ENCODE assay signal across 17 cellular contexts in the genomic region with DNA sequence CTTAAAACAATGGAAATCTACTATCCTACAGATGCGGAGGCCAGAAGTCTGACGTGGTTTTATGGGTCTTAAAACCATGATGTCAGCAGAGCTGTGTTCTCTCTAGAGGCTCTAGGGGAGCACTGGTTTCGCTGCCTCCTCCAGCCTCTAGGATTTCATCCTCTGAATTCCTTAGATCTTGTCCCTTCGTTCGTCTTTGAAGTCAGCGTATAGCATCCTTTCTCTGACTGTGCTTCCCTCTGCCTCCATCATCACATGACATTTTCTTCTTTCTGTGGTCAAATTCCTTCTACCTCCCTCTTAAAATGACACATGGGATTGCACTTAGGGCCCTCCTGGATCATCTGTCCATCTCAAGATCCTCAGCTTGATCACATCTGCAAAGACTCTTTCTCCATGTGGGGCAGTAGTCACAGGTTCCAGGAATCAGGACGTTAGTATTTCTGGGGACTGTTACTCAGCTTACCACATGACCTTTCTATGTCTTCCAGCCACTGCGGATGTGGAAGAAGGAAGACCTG. TPM values are rescaled to one million over a fixed set of nuclear protein-coding genes. Genes with fewer than 3 reads are reported as not detected.
DNase-seq lines count a peak whose midpoint lies in the region; ATAC-seq and TF ChIP-seq lines count a peak whose summit lies in the region.
"Had no signal": no experiment of that assay in that cellular context is flagged by ENCODE, and none has a peak within 500 bp of the region (broad histone marks: within the 10 kb centered on the region; RNA-seq: fewer than 3 reads in every experiment).

No MANE protein-coding gene starts in this region.

- peak overlapping the region in 1 of 2 donors; percentile 29 for H3K27ac Mint-ChIP-seq in natural killer cell treated with Interleukin-12 subunit alpha and Interleukin-12 subunit beta and Interleukin-15 and Interleukin-18, amount 100 ng/mL, for 72 hours
- no peak overlapping the region for H3K27ac Mint-ChIP-seq in natural killer cell
- H3K27ac Mint-ChIP-seq in T-helper 1 cell treated with Interleukin-12 subunit alpha and Interleukin-12 subunit beta and Interleukin-4 antibody, amounts not matched to agents 30 μg/mL and 1 μg/mL, for 36 hours, result peak overlapping the region; percentile 60
- peak overlapping the region; percentile 62 for H3K27ac Mint-ChIP-seq in activated T-helper 17 cell treated with anti-CD3 and anti-CD28 coated beads, Interleukin-2, amount 50 U/mL, for 72 hours
- no peak overlapping the region for H3K27ac Mint-ChIP-seq in stimulated activated effector memory CD8-positive, alpha-beta T cell treated with anti-CD3 and anti-CD28 coated beads, Interleukin-12 subunit alpha, Interleukin-12 subunit beta, amount 100 ng/mL, for 72 hours
- H3K27ac Mint-ChIP-seq in CD8-positive, alpha-beta memory T cell, result no peak overlapping the region

- H3K4me1 ChIP-seq in CD8-positive, alpha-beta memory T cell (ENCODE audit: insufficient read depth, low read length), result no peaks in the 10 kb centered on the region
- H3K4me1 ChIP-seq: Peyer's patch had no signal

- POLR2A ChIA-PET in CD8-positive, alpha-beta memory T cell (lab: Charles Lee), result no interaction called here

- H3K9me3 ChIP-seq in CD8-positive, alpha-beta memory T cell (ENCODE audit: low read length), result peaks cover under 1% of the 10 kb centered on the region
- H3K9me3 ChIP-seq: MG63, Peyer's patch had no signal

- H3K27me3 Mint-ChIP-seq in natural killer cell treated with Interleukin-12 subunit alpha and Interleukin-12 subunit beta and Interleukin-15 and Interleukin-18, amount 100 ng/mL, for 72 hours, result peaks cover 0 to 9% of the 10 kb centered on the region in 2 donors
- peaks cover 13 to 23% of the 10 kb centered on the region in 2 donors for H3K27me3 Mint-ChIP-seq in natural killer cell (ENCODE audit: low read depth in 2 of 2)
- peaks cover 18% of the 10 kb centered on the region for H3K27me3 Mint-ChIP-seq in T-helper 1 cell treated with Interleukin-12 subunit alpha and Interleukin-12 subunit beta and Interleukin-4 antibody, amounts not matched to agents 30 μg/mL and 1 μg/mL, for 36 hours (ENCODE audit: low read depth)
- H3K27me3 Mint-ChIP-seq in activated T-helper 17 cell treated with anti-CD3 and anti-CD28 coated beads, Interleukin-2, amount 50 U/mL, for 72 hours, result no peaks in the 10 kb centered on the region
- peaks cover 1 to 12% of the 10 kb centered on the region in 2 donors for H3K27me3 Mint-ChIP-seq in CD8-positive, alpha-beta memory T cell

- H3K27me3 ChIP-seq in CD8-positive, alpha-beta memory T cell (ENCODE audit: insufficient read depth, low read length, poor library complexity, severe bottlenecking), result peaks cover 3% of the 10 kb centered on the region
- H3K27me3 ChIP-seq: Peyer's patch had no signal

- DNase-seq in natural killer cell treated with Interleukin-12 subunit alpha and Interleukin-12 subunit beta and Interleukin-15 and Interleukin-18, amount 100 ng/mL, for 72 hours (ENCODE audit: low spot score), result no peak
- no peak for DNase-seq in natural killer cell
- DNase-seq in stimulated activated effector memory CD8-positive, alpha-beta T cell treated with anti-CD3 and anti-CD28 coated beads, Interleukin-12 subunit alpha, Interleukin-12 subunit beta, amount 100 ng/mL, for 72 hours (ENCODE audit: low spot score in 2 of 2), result peak in 1 of 2 donors; percentile 37
- no peak for DNase-seq in CD8-positive, alpha-beta memory T cell
- DNase-seq: ACHN, C1 segment of cervical spinal cord, DMS79, IMR-90, Karpas-422, MG63, NCI-H1105 treated with DMSO at 0.1 percent for 48 hours, NCI-H1694, Peyer's patch had no signal

- no peak for TF ChIP-seq CTCF in natural killer cell (IDR thresholded peaks at IDR 0.05)

- H3K27ac ChIP-seq in CD8-positive, alpha-beta memory T cell (ENCODE audit: low read depth, low read length), result no peak overlapping the region
- H3K27ac ChIP-seq: HL-60, Peyer's patch had no signal

- H3K4me3 ChIP-seq in CD8-positive, alpha-beta memory T cell (ENCODE audit: low read length), result no peak overlapping the region
- H3K4me3 ChIP-seq: MG63, Peyer's patch had no signal

- intact Hi-C loops in natural killer cell (cut with micrococcal nuclease), result no loop called here

- CTCF ChIA-PET in CD8-positive, alpha-beta memory T cell (lab: Charles Lee), result no interaction called here

- H3K36me3 Mint-ChIP-seq in natural killer cell treated with Interleukin-12 subunit alpha and Interleukin-12 subunit beta and Interleukin-15 and Interleukin-18, amount 100 ng/mL, for 72 hours, result peaks cover 6% of the 10 kb centered on the region
- peaks cover 6% of the 10 kb centered on the region for H3K36me3 Mint-ChIP-seq in natural killer cell
- peaks cover 7% of the 10 kb centered on the region for H3K36me3 Mint-ChIP-seq in T-helper 1 cell treated with Interleukin-12 subunit alpha and Interleukin-12 subunit beta and Interleukin-4 antibody, amounts not matched to agents 30 μg/mL and 1 μg/mL, for 36 hours (ENCODE audit: low read depth)
- H3K36me3 Mint-ChIP-seq in activated T-helper 17 cell treated with anti-CD3 and anti-CD28 coated beads, Interleukin-2, amount 50 U/mL, for 72 hours (ENCODE audit: low read depth), result no peaks in the 10 kb centered on the region
- H3K36me3 Mint-ChIP-seq in stimulated activated effector memory CD8-positive, alpha-beta T cell treated with anti-CD3 and anti-CD28 coated beads, Interleukin-12 subunit alpha, Interleukin-12 subunit beta, amount 100 ng/mL, for 72 hours, result no peaks in the 10 kb centered on the region
- H3K36me3 Mint-ChIP-seq in CD8-positive, alpha-beta memory T cell, result peaks cover 0 to 5% (median 3%) of the 10 kb centered on the region in 3 donors

- H3K36me3 ChIP-seq in CD8-positive, alpha-beta memory T cell (ENCODE audit: insufficient read depth, low read length), result no peaks in the 10 kb centered on the region
- H3K36me3 ChIP-seq: MG63, Peyer's patch had no signal

- peaks cover 4% of the 10 kb centered on the region for H3K9me3 Mint-ChIP-seq in natural killer cell treated with Interleukin-12 subunit alpha and Interleukin-12 subunit beta and Interleukin-15 and Interleukin-18, amount 100 ng/mL, for 72 hours
- H3K9me3 Mint-ChIP-seq in natural killer cell, result peaks cover 0 to 2% of the 10 kb centered on the region in 2 donors
- peaks cover 6% of the 10 kb centered on the region for H3K9me3 Mint-ChIP-seq in T-helper 1 cell treated with Interleukin-12 subunit alpha and Interleukin-12 subunit beta and Interleukin-4 antibody, amounts not matched to agents 30 μg/mL and 1 μg/mL, for 36 hours
- peaks cover 5% of the 10 kb centered on the region for H3K9me3 Mint-ChIP-seq in activated T-helper 17 cell treated with anti-CD3 and anti-CD28 coated beads, Interleukin-2, amount 50 U/mL, for 72 hours
- H3K9me3 Mint-ChIP-seq in stimulated activated effector memory CD8-positive, alpha-beta T cell treated with anti-CD3 and anti-CD28 coated beads, Interleukin-12 subunit alpha, Interleukin-12 subunit beta, amount 100 ng/mL, for 72 hours, result peaks cover 4% of the 10 kb centered on the region
- peaks cover 0 to 4% (median 4%) of the 10 kb centered on the region in 5 donors for H3K9me3 Mint-ChIP-seq in CD8-positive, alpha-beta memory T cell

- peak overlapping the region; percentile 16 for H3K4me3 Mint-ChIP-seq in natural killer cell treated with Interleukin-12 subunit alpha and Interleukin-12 subunit beta and Interleukin-15 and Interleukin-18, amount 100 ng/mL, for 72 hours
- H3K4me3 Mint-ChIP-seq in natural killer cell, result no peak overlapping the region
- no peak overlapping the region for H3K4me3 Mint-ChIP-seq in T-helper 1 cell treated with Interleukin-12 subunit alpha and Interleukin-12 subunit beta and Interleukin-4 antibody, amounts not matched to agents 30 μg/mL and 1 μg/mL, for 36 hours
- H3K4me3 Mint-ChIP-seq in activated T-helper 17 cell treated with anti-CD3 and anti-CD28 coated beads, Interleukin-2, amount 50 U/mL, for 72 hours, result peak overlapping the region; percentile 70
- peak overlapping the region; percentile 0 for H3K4me3 Mint-ChIP-seq in stimulated activated effector memory CD8-positive, alpha-beta T cell treated with anti-CD3 and anti-CD28 coated beads, Interleukin-12 subunit alpha, Interleukin-12 subunit beta, amount 100 ng/mL, for 72 hours
- H3K4me3 Mint-ChIP-seq in CD8-positive, alpha-beta memory T cell, result no peak overlapping the region

- peaks cover 0 to 6% of the 10 kb centered on the region in 2 donors for H3K4me1 Mint-ChIP-seq in natural killer cell treated with Interleukin-12 subunit alpha and Interleukin-12 subunit beta and Interleukin-15 and Interleukin-18, amount 100 ng/mL, for 72 hours (ENCODE audit: low read depth in 2 of 2)
- no peaks in the 10 kb centered on the region for H3K4me1 Mint-ChIP-seq in natural killer cell
- peaks cover 13% of the 10 kb centered on the region for H3K4me1 Mint-ChIP-seq in T-helper 1 cell treated with Interleukin-12 subunit alpha and Interleukin-12 subunit beta and Interleukin-4 antibody, amounts not matched to agents 30 μg/mL and 1 μg/mL, for 36 hours (ENCODE audit: low read depth)
- H3K4me1 Mint-ChIP-seq in activated T-helper 17 cell treated with anti-CD3 and anti-CD28 coated beads, Interleukin-2, amount 50 U/mL, for 72 hours, result peaks cover 9% of the 10 kb centered on the region
- H3K4me1 Mint-ChIP-seq in stimulated activated effector memory CD8-positive, alpha-beta T cell treated with anti-CD3 and anti-CD28 coated beads, Interleukin-12 subunit alpha, Interleukin-12 subunit beta, amount 100 ng/mL, for 72 hours, result peaks cover 23% of the 10 kb centered on the region
- no peaks in the 10 kb centered on the region for H3K4me1 Mint-ChIP-seq in CD8-positive, alpha-beta memory T cell

- peak in 1 of 2 donors; percentile 63 for ATAC-seq in natural killer cell treated with Interleukin-12 subunit alpha and Interleukin-12 subunit beta and Interleukin-15 and Interleukin-18, amount 100 ng/mL, for 72 hours
- ATAC-seq in natural killer cell, result no peak
- ATAC-seq in activated T-helper 17 cell treated with anti-CD3 and anti-CD28 coated beads, Interleukin-2, amount 50 U/mL, for 72 hours (replicated peaks), result peak; percentile 99
- peak; percentile 92 for ATAC-seq in stimulated activated effector memory CD8-positive, alpha-beta T cell treated with anti-CD3 and anti-CD28 coated beads, Interleukin-12 subunit alpha, Interleukin-12 subunit beta, amount 100 ng/mL, for 72 hours
- ATAC-seq in HG03469 (IDR thresholded peaks at IDR 0.05; ENCODE audit: unreplicated experiment), result no peak

RNA-seq across cellular contexts. Expression of gene NCK2, which starts 22.7 kb away (rescaled TPM):
- total RNA-seq in natural killer cell treated with Interleukin-12 subunit alpha and Interleukin-12 subunit beta and Interleukin-15 and Interleukin-18, amount 100 ng/mL, for 72 hours, result 10 to 100 TPM; 44.7 to 47.4 TPM
- total RNA-seq in natural killer cell, result 10 to 100 TPM; 34.1 to 50.8 (median 43.0) TPM
- 10 to 100 TPM; 75.4 to 85.4 TPM for total RNA-seq in activated T-helper 17 cell treated with anti-CD3 and anti-CD28 coated beads, Interleukin-2, amount 50 U/mL, for 72 hours
- 10 to 100 TPM; 72.4 to 76.1 TPM for total RNA-seq in CD8-positive, alpha-beta memory T cell
- 77.9 TPM for polyA plus RNA-seq in CD8-positive, alpha-beta memory T cell

Comparison
In these comparisons a context has a peak if more than half of its experiments do, and no peak if none do; other contexts are left out.
1. H3K4me3 Mint-ChIP-seq: peak in natural killer cell treated with Interleukin-12 subunit alpha and Interleukin-12 subunit beta and Interleukin-15 and Interleukin-18, amount 100 ng/mL, for 72 hours (single experiment), activated T-helper 17 cell treated with anti-CD3 and anti-CD28 coated beads, Interleukin-2, amount 50 U/mL, for 72 hours (single experiment) and stimulated activated effector memory CD8-positive, alpha-beta T cell treated with anti-CD3 and anti-CD28 coated beads, Interleukin-12 subunit alpha, Interleukin-12 subunit beta, amount 100 ng/mL, for 72 hours (single experiment); none in natural killer cell (single experiment), T-helper 1 cell treated with Interleukin-12 subunit alpha and Interleukin-12 subunit beta and Interleukin-4 antibody, amounts not matched to agents 30 μg/mL and 1 μg/mL, for 36 hours (single experiment) and CD8-positive, alpha-beta memory T cell (0 of 7).
2. ATAC-seq: peak in activated T-helper 17 cell treated with anti-CD3 and anti-CD28 coated beads, Interleukin-2, amount 50 U/mL, for 72 hours (single experiment) and stimulated activated effector memory CD8-positive, alpha-beta T cell treated with anti-CD3 and anti-CD28 coated beads, Interleukin-12 subunit alpha, Interleukin-12 subunit beta, amount 100 ng/mL, for 72 hours (single experiment); none in natural killer cell (0 of 3) and HG03469 (single experiment).
3. H3K27ac Mint-ChIP-seq: peak in T-helper 1 cell treated with Interleukin-12 subunit alpha and Interleukin-12 subunit beta and Interleukin-4 antibody, amounts not matched to agents 30 μg/mL and 1 μg/mL, for 36 hours (single experiment) and activated T-helper 17 cell treated with anti-CD3 and anti-CD28 coated beads, Interleukin-2, amount 50 U/mL, for 72 hours (single experiment); none in natural killer cell (0 of 2), stimulated activated effector memory CD8-positive, alpha-beta T cell treated with anti-CD3 and anti-CD28 coated beads, Interleukin-12 subunit alpha, Interleukin-12 subunit beta, amount 100 ng/mL, for 72 hours (single experiment) and CD8-positive, alpha-beta memory T cell (0 of 8).